10 cellular contexts compared by ENCODE assay signal in the genomic region with DNA sequence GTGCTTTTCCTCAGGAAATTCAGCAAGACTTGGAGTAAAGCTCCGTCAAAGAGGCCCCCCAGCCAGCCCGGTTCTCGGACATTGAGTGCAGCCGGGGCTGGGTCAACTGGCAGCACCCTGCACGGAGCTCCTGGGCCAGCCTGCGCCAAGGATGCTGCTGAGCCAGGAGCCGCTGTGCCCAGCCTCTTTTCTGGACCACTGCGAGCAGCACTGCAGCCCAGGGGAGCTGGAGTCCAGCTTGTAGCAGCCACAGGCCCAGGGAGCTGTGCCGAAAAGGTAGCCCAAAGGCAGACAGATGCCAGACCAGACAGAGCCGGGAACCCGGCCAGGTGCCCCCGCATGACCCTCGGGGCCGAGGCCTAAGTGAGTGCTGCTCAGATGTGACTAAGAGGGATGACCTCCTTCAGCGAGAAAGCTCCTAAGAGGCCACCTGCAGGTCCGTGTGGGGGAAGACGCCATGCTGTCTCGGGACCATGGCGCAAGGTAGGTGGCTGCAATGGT. TPM values are rescaled to one million over a fixed set of nuclear protein-coding genes. Genes with fewer than 3 reads are reported as not detected.
DNase-seq lines count a peak whose midpoint lies in the region; ATAC-seq and TF ChIP-seq lines count a peak whose summit lies in the region.
"Had no signal": no experiment of that assay in that cellular context is flagged by ENCODE, and none has a peak within 500 bp of the region (broad histone marks: within the 10 kb centered on the region; RNA-seq: fewer than 3 reads in every experiment).

No MANE protein-coding gene starts in this region.

- peak in 3 of 4 donors; percentile 9 to 40 (median 31) for ATAC-seq in heart left ventricle
- peak; percentile 11 to 64 (median 30) for ATAC-seq in psoas muscle
- no peak for ATAC-seq in HG03159 (IDR thresholded peaks at IDR 0.05; ENCODE audit: unreplicated experiment)

- WGBS in heart left ventricle, 4 donors: 70 to 77% (median 73%) methylated on average over 17 to 19 of the region's 19 CpGs
- 55 to 65% (median 56%) methylated on average over 19 of the region's 19 CpGs for WGBS in psoas muscle, 3 donors

- no peak for TF ChIP-seq POLR2A in heart left ventricle (IDR thresholded peaks at IDR 0.05)

- intact Hi-C loops in heart left ventricle (cut with DNase I) (no loop called here), psoas muscle (cut with DNase I) (no loop called here)

- H3K4me1 ChIP-seq in heart left ventricle (peaks cover 0 to 33% (median 3%) of the 10 kb centered on the region in 12 donors), psoas muscle (peaks cover 6% of the 10 kb centered on the region)

- peak overlapping the region; percentile 69 for H3K27ac ChIP-seq in RWPE1
- H3K27ac ChIP-seq in heart left ventricle: peak overlapping the region in 4 of 12 donors; percentile 84 to 95 (median 92)
- peak overlapping the region; percentile 87 for H3K27ac ChIP-seq in psoas muscle

- H3K27me3 ChIP-seq in heart left ventricle: no peaks in the 10 kb centered on the region
- H3K27me3 ChIP-seq in psoas muscle (ENCODE audit: insufficient read depth in 3 of 3, low read length in 2 of 3): no peaks in the 10 kb centered on the region

- CTCF ChIA-PET in RWPE1 (lab: Yijun Ruan, JAX): no interaction called here

- DNase-seq in EL (peak; percentile 24), RWPE1 (ENCODE audit: low spot score) (no peak), heart left ventricle (peak in 4 of 5 donors; percentile 17 to 61 (median 42)), psoas muscle (peak in 1 of 2 donors; percentile 72), inferior parietal cortex (ENCODE audit: extremely low spot score) (no peak), T-helper 2 cell (no peak)
- DNase-seq: effector CD8-positive, alpha-beta T cell; NCI-H187 treated with DMSO at 0.1 percent for 48 hours had no signal

- TF ChIP-seq CTCF in RWPE1 (conservative IDR thresholded peaks at IDR 0.05; ENCODE audit: low read depth): no peak
- no peak for TF ChIP-seq CTCF in heart left ventricle (IDR thresholded peaks at IDR 0.05)
- TF ChIP-seq CTCF in psoas muscle (IDR thresholded peaks at IDR 0.05): no peak

- no peak overlapping the region for H3K4me3 ChIP-seq in heart left ventricle
- no peak overlapping the region for H3K4me3 ChIP-seq in psoas muscle
- H3K4me3 ChIP-seq: smooth muscle cell had no signal

- POLR2A ChIA-PET in RWPE1 (lab: Yijun Ruan, JAX; ENCODE audit: low non-redundant PET): interaction anchor here (0.6 kb wide), 1 partner anchor 216 kb away, joined by 3 read pairs; no protein-coding TSS in a partner anchor

- H3K36me3 ChIP-seq in heart left ventricle (no peaks in the 10 kb centered on the region), psoas muscle (ENCODE audit: insufficient read depth in 1 of 2, low read depth in 1 of 2) (no peaks in the 10 kb centered on the region)

- H3K9me3 ChIP-seq in heart left ventricle (no peaks in the 10 kb centered on the region), psoas muscle (no peaks in the 10 kb centered on the region)

RNA-seq across cellular contexts. Expression of a gene that starts 7.3 kb away (rescaled TPM):
- total RNA-seq in heart left ventricle (10 to 100 TPM in 1 of 9 donors, 1 to 10 TPM in 8; 2.3 to 10.6 (median 5.6) TPM), psoas muscle (1 to 10 TPM; 2.1 to 3.7 (median 2.8) TPM)
- polyA plus RNA-seq in heart left ventricle (1 to 10 TPM; 2.6 to 4.3 TPM), psoas muscle (1 to 10 TPM in 2 of 3 donors, under 1 TPM in 1; 0.47 to 6.8 (median 3.2) TPM)

RNA-seq across cellular contexts. Expression of a gene that starts 7.7 kb away (rescaled TPM):
- total RNA-seq in heart left ventricle (100 to 1,000 TPM; 329 to 749 (median 488) TPM), psoas muscle (100 to 1,000 TPM; 360 to 487 (median 465) TPM)
- polyA plus RNA-seq in heart left ventricle (1,000 to 10,000 TPM in 1 of 2 donors, 100 to 1,000 TPM in 1; 610 to 1,743 TPM), psoas muscle (1,000 to 10,000 TPM; 1,032 to 1,630 (median 1,275) TPM)

RNA-seq across cellular contexts. Expression of a gene that starts 44.2 kb away (rescaled TPM):
- total RNA-seq in heart left ventricle (10 to 100 TPM; 38.3 to 54.7 (median 45.5) TPM), psoas muscle (10 to 100 TPM; 33.8 to 47.7 (median 37.2) TPM)
- polyA plus RNA-seq in heart left ventricle (10 to 100 TPM; 29.9 to 47.7 TPM), psoas muscle (10 to 100 TPM; 31.8 to 64.6 (median 53.5) TPM)

Comparison
In these comparisons a context has a peak if more than half of its experiments do, and no peak if none do; other contexts are left out.
1. DNase-seq: peak in EL (single experiment) and heart left ventricle (4 of 5); none in RWPE1 (single experiment), inferior parietal cortex (single experiment) and T-helper 2 cell (0 of 5).